Comparison of ENCODE assay signal across 23 cellular contexts in the genomic region with DNA sequence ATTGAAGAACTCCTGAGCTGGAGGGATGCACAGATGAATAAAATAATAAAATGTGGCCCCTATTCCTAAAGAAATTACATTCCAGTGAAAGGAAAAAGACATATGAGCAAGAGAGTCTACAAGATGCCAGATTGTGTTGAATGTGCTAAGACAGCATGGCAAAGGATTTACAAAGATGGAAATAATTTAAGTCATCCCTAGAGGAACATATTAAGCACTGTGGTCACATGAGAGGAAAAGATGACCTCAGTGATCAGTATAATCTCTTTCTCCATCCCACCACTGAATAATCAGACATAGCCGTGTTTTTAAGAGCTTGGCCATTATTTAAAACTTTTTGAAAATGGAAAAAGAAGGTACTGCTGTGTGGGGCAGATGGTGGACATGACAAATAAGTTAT.
"Had no signal": no experiment of that assay in that cellular context is flagged by ENCODE, and none has a peak within 500 bp of the region (broad histone marks: within the 10 kb centered on the region; RNA-seq: fewer than 3 reads in every experiment).

No MANE protein-coding gene starts in this region.

- H3K4me1 ChIP-seq: colonic mucosa, heart right ventricle, right lobe of liver, upper lobe of right lung had no signal

- H3K9me3 ChIP-seq: colonic mucosa, mucosa of descending colon, right lobe of liver, upper lobe of right lung had no signal

- H3K9me3 Mint-ChIP-seq: T-helper 1 cell treated with Interleukin-12 subunit alpha and Interleukin-12 subunit beta and Interleukin-4 antibody, amounts not matched to agents 30 μg/mL and 1 μg/mL, for 36 hours had no signal

- H3K27ac ChIP-seq: colonic mucosa, heart right ventricle, right lobe of liver, upper lobe of right lung had no signal

- H3K4me3 Mint-ChIP-seq: activated B cell treated with CpG ODN at 0.5 μM for 24 hours; activated CD4-positive, alpha-beta T cell treated with anti-CD3 and anti-CD28 coated beads for 36 hours; activated naive CD8-positive, alpha-beta T cell treated with anti-CD3 and anti-CD28 coated beads for 36 hours; effector memory CD8-positive, alpha-beta T cell; memory B cell; T-helper 1 cell treated with Interleukin-12 subunit alpha and Interleukin-12 subunit beta and Interleukin-4 antibody, amounts not matched to agents 30 μg/mL and 1 μg/mL, for 36 hours had no signal

- H3K36me3 ChIP-seq: colonic mucosa, heart right ventricle, right lobe of liver, upper lobe of right lung had no signal

- DNase-seq: activated B cell treated with CpG ODN at 0.5 μM for 24 hours; activated CD4-positive, alpha-beta T cell treated with anti-CD3 and anti-CD28 coated beads for 36 hours; activated CD4-positive, alpha-beta T cell treated with anti-CD3 and anti-CD28 coated beads, Interleukin-2, amount 50 U/mL, for 4 hours; activated CD8-positive, alpha-beta memory T cell treated with anti-CD3 and anti-CD28 coated beads, Interleukin-2, amount 50 U/mL, for 48 hours; activated naive CD4-positive, alpha-beta T cell treated with Interleukin-2 at 50 U/mL for 16 hours; activated naive CD8-positive, alpha-beta T cell treated with anti-CD3 and anti-CD28 coated beads for 36 hours; activated T-cell treated with anti-CD3 and anti-CD28 coated beads, Interleukin-2, amount 50 U/mL, for 48 hours; colonic mucosa; dorsolateral prefrontal cortex; effector memory CD8-positive, alpha-beta T cell; heart right ventricle; islet precursor cell; left cardiac atrium; mucosa of descending colon; right lobe of liver; small intestine; stimulated activated CD4-positive, alpha-beta T cell treated with anti-CD3 and anti-CD28 coated beads, Interleukin-2, amount 100 ng/mL, for 48 hours; stimulated activated naive CD4-positive, alpha-beta T cell; T1000; upper lobe of right lung had no signal

- ATAC-seq: activated CD4-positive, alpha-beta T cell treated with anti-CD3 and anti-CD28 coated beads for 36 hours; effector memory CD8-positive, alpha-beta T cell; esophagus mucosa; heart right ventricle; left cardiac atrium; mucosa of descending colon; upper lobe of right lung had no signal

- H3K36me3 Mint-ChIP-seq: activated naive CD8-positive, alpha-beta T cell treated with anti-CD3 and anti-CD28 coated beads for 36 hours; memory B cell had no signal

- H3K4me1 Mint-ChIP-seq: activated B cell treated with CpG ODN at 0.5 μM for 24 hours; activated CD4-positive, alpha-beta T cell treated with anti-CD3 and anti-CD28 coated beads for 36 hours; activated naive CD8-positive, alpha-beta T cell treated with anti-CD3 and anti-CD28 coated beads for 36 hours; memory B cell had no signal

- H3K27me3 Mint-ChIP-seq: activated B cell treated with CpG ODN at 0.5 μM for 24 hours; effector memory CD8-positive, alpha-beta T cell had no signal

- H3K27me3 ChIP-seq: colonic mucosa, dorsolateral prefrontal cortex, heart right ventricle, right lobe of liver, upper lobe of right lung had no signal

- H3K4me3 ChIP-seq: colonic mucosa, dorsolateral prefrontal cortex, heart right ventricle, mucosa of descending colon, right lobe of liver, upper lobe of right lung had no signal
